ENCODE assay signal across 11 cellular contexts in genomic region chr10:62017141-62017870, GRCh38.
DNase-seq lines count a peak whose midpoint lies in the region; ATAC-seq, FAIRE-seq and TF ChIP-seq lines count a peak whose summit lies in the region.
"Had no signal": no experiment of that assay in that cellular context is flagged by ENCODE, and none has a peak within 500 bp of the region (broad histone marks: within the 10 kb centered on the region; RNA-seq: fewer than 3 reads in every experiment).

No MANE protein-coding gene starts in this region.

- TF ChIP-seq CTCF in astrocyte (IDR thresholded peaks at IDR 0.05; ENCODE audit: insufficient read depth, low read depth, low read length) (no peak), spleen (IDR thresholded peaks at IDR 0.05 in 8 of 11, conservative IDR thresholded peaks at IDR 0.05 in 3 of 11) (no peak)

- peaks cover 2% of the 10 kb centered on the region for H3K36me3 ChIP-seq in astrocyte (ENCODE audit: insufficient read depth, low read length)
- peaks cover 0 to 24% (median 0%) of the 10 kb centered on the region in 6 donors for H3K36me3 ChIP-seq in spleen

- H3K4me3 ChIP-seq in astrocyte (ENCODE audit: insufficient read depth, low read depth, low read length) (no peak overlapping the region), spleen (peak overlapping the region in 1 of 8 donors; percentile 37)

- DNase-seq in astrocyte (ENCODE audit: low read depth): no peak
- DNase-seq in spleen: no peak
- DNase-seq in left lobe of liver (ENCODE audit: low spot score): no peak
- no peak for DNase-seq in H4 (ENCODE audit: low spot score)
- DNase-seq in activated CD4-positive, CD25-positive, alpha-beta regulatory T cell treated with anti-CD3 and anti-CD28 coated beads, Interleukin-2, amount 50 U/mL, for 72 hours: no peak
- DNase-seq: activated gamma-delta T cell treated with Interleukin-2 at 50 U/mL for 16 hours, GOT3, NCI-H2171 had no signal

- WGBS in spleen, 5 donors: 55 to 63% (median 63%) methylated on average over 7 of the region's 7 CpGs

- no peak for TF ChIP-seq POLR2A in spleen (IDR thresholded peaks at IDR 0.05)

- H3K4me1 Mint-ChIP-seq in astrocyte (ENCODE audit: low read depth, unreplicated experiment): peaks cover 14% of the 10 kb centered on the region

- H2AFZ ChIP-seq in astrocyte (ENCODE audit: low read depth, low read length): no peak overlapping the region

- H3K79me2 ChIP-seq in astrocyte (ENCODE audit: insufficient read depth, low read length): peaks cover 17% of the 10 kb centered on the region

- ATAC-seq in GM18520 (IDR thresholded peaks at IDR 0.05; ENCODE audit: unreplicated experiment) (peak; percentile 6), HG02678 (IDR thresholded peaks at IDR 0.05; ENCODE audit: unreplicated experiment) (peak; percentile 11), HG03565 (IDR thresholded peaks at IDR 0.05; ENCODE audit: unreplicated experiment) (no peak), left lobe of liver (no peak)

- H3K4me1 ChIP-seq in astrocyte (ENCODE audit: insufficient read depth, low read length): peaks cover 27% of the 10 kb centered on the region
- H3K4me1 ChIP-seq in spleen: peaks cover 41 to 77% (median 60%) of the 10 kb centered on the region in 6 donors

- intact Hi-C loops in spleen (cut with DNase I; ENCODE audit: low total_unique reads): no loop called here

- no peak overlapping the region for H3K9ac ChIP-seq in astrocyte (ENCODE audit: low read length)

- peak overlapping the region; percentile 58 for H3K27ac Mint-ChIP-seq in astrocyte (ENCODE audit: unreplicated experiment)

- H3K9me3 ChIP-seq in astrocyte (ENCODE audit: insufficient read depth, low read depth, low read length) (no peaks in the 10 kb centered on the region), spleen (no peaks in the 10 kb centered on the region)

- H3K27me3 Mint-ChIP-seq in astrocyte (ENCODE audit: low read depth, unreplicated experiment): no peaks in the 10 kb centered on the region

- FAIRE-seq in astrocyte (lab: Jason Lieb, UNC): no peak

- H3K27me3 ChIP-seq in astrocyte (ENCODE audit: insufficient read depth, low read length): no peaks in the 10 kb centered on the region
- no peaks in the 10 kb centered on the region for H3K27me3 ChIP-seq in spleen (replicated peaks in 1 of 7)

- H3K4me2 ChIP-seq in astrocyte (ENCODE audit: low read length): no peak overlapping the region

- peaks cover under 1% of the 10 kb centered on the region for H3K36me3 Mint-ChIP-seq in astrocyte (ENCODE audit: low read depth, unreplicated experiment)

- no peak overlapping the region for H3K4me3 Mint-ChIP-seq in astrocyte (ENCODE audit: unreplicated experiment)

- no peaks in the 10 kb centered on the region for H3K9me3 Mint-ChIP-seq in astrocyte (ENCODE audit: unreplicated experiment)

- H3K27ac ChIP-seq in astrocyte (ENCODE audit: low read depth, low read length) (peak overlapping the region; percentile 35), spleen (peak overlapping the region; percentile 57 to 90 (median 86))

- no peaks in the 10 kb centered on the region for H4K20me1 ChIP-seq in astrocyte (ENCODE audit: insufficient read depth, low read length)

Comparison
In these comparisons a context has a peak if more than half of its experiments do, and no peak if none do; other contexts are left out.
1. ATAC-seq: peak in GM18520 (single experiment) and HG02678 (single experiment); none in HG03565 (single experiment) and left lobe of liver (single experiment).